19 cellular contexts compared by ENCODE assay signal in the genomic region with DNA sequence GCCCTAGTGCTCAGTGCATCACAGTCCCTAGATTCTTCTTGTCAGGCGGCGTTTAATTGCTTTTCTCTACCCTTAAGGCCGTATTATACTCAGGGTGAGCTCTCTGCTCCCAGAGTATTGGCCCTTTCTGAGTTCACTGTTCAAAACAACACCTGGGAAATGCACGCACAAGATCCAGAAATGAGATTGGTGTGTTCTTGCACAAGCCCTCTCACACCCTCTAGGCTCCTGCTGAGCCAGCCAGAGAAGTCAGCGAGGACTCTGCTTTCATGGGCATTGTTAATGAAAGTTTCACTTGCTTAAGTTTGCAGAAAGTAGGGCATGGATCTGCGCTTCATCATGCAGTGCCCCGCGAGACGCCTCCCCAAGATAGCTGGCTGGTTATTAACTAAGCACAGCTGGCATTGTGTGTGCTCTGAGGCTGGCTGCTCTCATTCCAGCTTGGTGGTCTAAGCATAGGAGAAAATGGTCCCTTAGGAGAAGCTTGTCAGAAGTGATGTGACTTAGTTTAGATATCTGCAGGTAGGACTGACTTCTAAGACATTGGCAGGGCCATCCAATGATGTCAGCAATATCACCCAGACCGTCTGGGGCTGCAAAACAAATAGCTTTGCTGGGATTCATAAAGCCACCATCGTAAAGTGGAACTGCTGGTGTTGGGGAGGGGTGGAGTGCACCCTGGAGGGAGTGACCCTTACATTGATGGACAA.
"Had no signal": no experiment of that assay in that cellular context is flagged by ENCODE, and none has a peak within 500 bp of the region (broad histone marks: within the 10 kb centered on the region; RNA-seq: fewer than 3 reads in every experiment).

No MANE protein-coding gene starts in this region.

- H3K27ac ChIP-seq: ascending aorta, gastroesophageal sphincter, prostate gland, right lobe of liver, SK-N-MC, testis had no signal

- H3K4me3 ChIP-seq: ascending aorta, gastroesophageal sphincter, heart right ventricle, lung, prostate gland, right lobe of liver, SK-N-MC, smooth muscle cell, testis, upper lobe of left lung had no signal

- H3K4me1 ChIP-seq: ascending aorta, gastroesophageal sphincter, prostate gland, right lobe of liver, testis had no signal

- H3K9me3 ChIP-seq: ascending aorta, gastroesophageal sphincter, heart right ventricle, prostate gland, right lobe of liver, testis, upper lobe of left lung had no signal

- DNase-seq: activated B cell treated with CpG ODN at 0.5 μM for 24 hours; activated CD4-positive, alpha-beta T cell treated with anti-CD3 and anti-CD28 coated beads, Interleukin-2, amount 10 ng/mL, durations not matched to agents 24 days and 14 days; activated CD8-positive, alpha-beta memory T cell treated with anti-CD3 and anti-CD28 coated beads, Interleukin-2, amount 50 U/mL, for 48 hours; activated effector memory CD4-positive, alpha-beta T cell treated with anti-CD3 and anti-CD28 coated beads, Interleukin-2, amount 50 U/mL, for 16 hours; activated naive CD4-positive, alpha-beta T cell treated with anti-CD3 and anti-CD28 coated beads, Interleukin-2, amount 50 U/mL, for 16 hours; activated T-cell treated with anti-CD3 and anti-CD28 coated beads, Interleukin-2, amount 50 U/mL, for 72 hours; effector CD4-positive, alpha-beta T cell; heart right ventricle; right lobe of liver; stimulated activated CD4-positive, alpha-beta T cell treated with anti-CD3 and anti-CD28 coated beads, Interleukin-4, amount 100 ng/mL, for 1 hour; stimulated activated naive CD8-positive, alpha-beta T cell treated with anti-CD3 and anti-CD28 coated beads, Interleukin-15, amount 100 ng/mL, for 72 hours; testis; upper lobe of left lung had no signal

- ATAC-seq: activated T-cell treated with anti-CD3 and anti-CD28 coated beads, Interleukin-2, amount 50 U/mL, for 72 hours; gastroesophageal sphincter; right lobe of liver; stimulated activated naive CD8-positive, alpha-beta T cell treated with anti-CD3 and anti-CD28 coated beads, Interleukin-15, amount 100 ng/mL, for 72 hours had no signal

- H3K36me3 ChIP-seq: ascending aorta, gastroesophageal sphincter, heart right ventricle, prostate gland, right lobe of liver, upper lobe of left lung had no signal

- H3K27me3 ChIP-seq: ascending aorta, gastroesophageal sphincter, heart right ventricle, right lobe of liver, testis, upper lobe of left lung had no signal
